ENCODE assay signal across 2 cellular contexts in the genomic region with DNA sequence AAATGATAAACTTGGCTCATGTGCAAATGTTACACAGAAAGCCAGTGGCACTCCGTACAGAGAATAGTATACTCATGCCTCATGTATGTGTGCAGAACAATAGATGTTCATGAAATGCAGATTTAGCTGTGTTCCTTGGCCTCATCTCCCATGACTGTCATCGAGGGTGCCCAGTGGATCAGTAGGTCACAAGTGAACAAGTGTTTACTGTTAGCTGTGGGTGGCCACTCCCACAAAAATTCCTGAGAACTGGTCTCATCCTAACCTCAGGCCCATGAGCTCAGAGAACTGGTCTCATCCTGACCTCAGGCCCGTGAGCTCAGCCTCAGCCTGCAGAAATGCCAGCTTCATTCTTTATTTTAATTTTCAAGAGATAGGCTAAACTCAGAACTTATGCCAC.
TF ChIP-seq lines count a peak whose summit lies in the region.

No MANE protein-coding gene starts in this region.

TF ChIP-seq in A549, 52 proteins besides CTCF, POLR2A, EP300 and RAD21:
- no peak for TF ChIP-seq RFX5 (IDR thresholded peaks at IDR 0.05)
- no peak for TF ChIP-seq TP53 (CRISPR knock-in tag; IDR thresholded peaks at IDR 0.05)
- TF ChIP-seq, protein P1, sequence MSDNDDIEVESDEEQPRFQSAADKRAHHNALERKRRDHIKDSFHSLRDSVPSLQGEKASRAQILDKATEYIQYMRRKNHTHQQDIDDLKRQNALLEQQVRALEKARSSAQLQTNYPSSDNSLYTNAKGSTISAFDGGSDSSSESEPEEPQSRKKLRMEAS (IDR thresholded peaks at IDR 0.05): no peak
- no peak for TF ChIP-seq HOXB13 (CRISPR knock-in tag; IDR thresholded peaks at IDR 0.05; ENCODE audit: low read depth)
- TF ChIP-seq FOXS1 (CRISPR knock-in tag; IDR thresholded peaks at IDR 0.05): no peak
- TF ChIP-seq RARB (CRISPR knock-in tag; IDR thresholded peaks at IDR 0.05): no peak
- TF ChIP-seq CBX8 (IDR thresholded peaks at IDR 0.05): no peak
- TF ChIP-seq, protein P2, sequence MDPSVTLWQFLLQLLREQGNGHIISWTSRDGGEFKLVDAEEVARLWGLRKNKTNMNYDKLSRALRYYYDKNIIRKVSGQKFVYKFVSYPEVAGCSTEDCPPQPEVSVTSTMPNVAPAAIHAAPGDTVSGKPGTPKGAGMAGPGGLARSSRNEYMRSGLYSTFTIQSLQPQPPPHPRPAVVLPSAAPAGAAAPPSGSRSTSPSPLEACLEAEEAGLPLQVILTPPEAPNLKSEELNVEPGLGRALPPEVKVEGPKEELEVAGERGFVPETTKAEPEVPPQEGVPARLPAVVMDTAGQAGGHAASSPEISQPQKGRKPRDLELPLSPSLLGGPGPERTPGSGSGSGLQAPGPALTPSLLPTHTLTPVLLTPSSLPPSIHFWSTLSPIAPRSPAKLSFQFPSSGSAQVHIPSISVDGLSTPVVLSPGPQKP (IDR thresholded peaks at IDR 0.05; ENCODE audit: low read depth, low read length): no peak
- no peak for TF ChIP-seq CBX2 (IDR thresholded peaks at IDR 0.05; ENCODE audit: borderline replicate concordance, low read depth)
- no peak for TF ChIP-seq TFCP2L1 (CRISPR knock-in tag; IDR thresholded peaks at IDR 0.05)
- TF ChIP-seq SREBF2 (IDR thresholded peaks at IDR 0.05): no peak
- TF ChIP-seq CHD4 (IDR thresholded peaks at IDR 0.05; ENCODE audit: borderline replicate concordance): no peak
- TF ChIP-seq RCOR1 (IDR thresholded peaks at IDR 0.05; ENCODE audit: low read depth, low read length): no peak
- no peak for TF ChIP-seq NR3C1 (IDR thresholded peaks at IDR 0.05)
- no peak for TF ChIP-seq ZSCAN20 (CRISPR knock-in tag; IDR thresholded peaks at IDR 0.05)

TF ChIP-seq in IMR-90, 13 proteins besides CTCF, POLR2A, EP300 and RAD21:
- TF ChIP-seq USF2 (IDR thresholded peaks at IDR 0.05; ENCODE audit: low read depth, low read length): no peak
- no peak for TF ChIP-seq MXI1 (IDR thresholded peaks at IDR 0.05; ENCODE audit: borderline replicate concordance, low read depth, low read length)
- peak; percentile 57 for TF ChIP-seq RCOR1 (IDR thresholded peaks at IDR 0.05; ENCODE audit: insufficient replicate concordance, low read length)
- no peak for TF ChIP-seq RFX5 (IDR thresholded peaks at IDR 0.05; ENCODE audit: low read depth, low read length)
- peak; percentile 95 for TF ChIP-seq BHLHE40 (IDR thresholded peaks at IDR 0.05; ENCODE audit: low read depth, low read length)
- TF ChIP-seq CEBPB (IDR thresholded peaks at IDR 0.05; ENCODE audit: low read depth, low read length): no peak
- TF ChIP-seq NFE2L2 (IDR thresholded peaks at IDR 0.05; ENCODE audit: low read depth, low read length): no peak
- TF ChIP-seq MAFK (IDR thresholded peaks at IDR 0.05; ENCODE audit: low read depth, low read length): no peak
- peak; percentile 59 for TF ChIP-seq FOS (IDR thresholded peaks at IDR 0.05; ENCODE audit: low read depth, low read length)
